In genomic region chr6:69756907-69757306, GRCh38 we compare ENCODE assay signal across 38 cellular contexts.
"Had no signal": no experiment of that assay in that cellular context is flagged by ENCODE, and none has a peak within 500 bp of the region (broad histone marks: within the 10 kb centered on the region; RNA-seq: fewer than 3 reads in every experiment).

No MANE protein-coding gene starts in this region.

- ATAC-seq: activated CD8-positive, alpha-beta memory T cell treated with anti-CD3 and anti-CD28 coated beads, Interleukin-2, amount 10 ng/mL, durations not matched to agents 7 days and 5 days; activated CD8-positive, alpha-beta T cell treated with anti-CD3 and anti-CD28 coated beads, Interleukin-2, amount 10 ng/mL, durations not matched to agents 7 days and 5 days; activated naive CD4-positive, alpha-beta T cell treated with anti-CD3 and anti-CD28 coated beads, Interleukin-2, amount 50 U/mL, for 72 hours; activated T-cell treated with anti-CD3 and anti-CD28 coated beads, Interleukin-2, amount 50 U/mL, for 4 hours; activated T-cell treated with anti-CD3 and anti-CD28 coated beads, Interleukin-2, amount 50 U/mL, for 72 hours; activated T-helper 17 cell treated with anti-CD3 and anti-CD28 coated beads, Interleukin-2, amount 50 U/mL, for 72 hours had no signal

- H3K27me3 ChIP-seq: adrenal gland, cardiac muscle cell had no signal

- H3K27me3 Mint-ChIP-seq: activated B cell treated with CpG ODN at 0.5 μM for 24 hours; activated CD4-positive, alpha-beta memory T cell treated with anti-CD3 and anti-CD28 coated beads, Interleukin-2, amount 10 ng/mL, durations not matched to agents 7 days and 5 days; activated CD4-positive, alpha-beta T cell treated with anti-CD3 and anti-CD28 coated beads, Interleukin-2, amount 10 ng/mL, durations not matched to agents 24 days and 14 days; activated CD8-positive, alpha-beta memory T cell treated with anti-CD3 and anti-CD28 coated beads, Interleukin-2, amount 10 ng/mL, durations not matched to agents 7 days and 5 days; activated naive CD4-positive, alpha-beta T cell treated with anti-CD3 and anti-CD28 coated beads, Interleukin-2, amount 10 ng/mL, durations not matched to agents 7 days and 5 days; activated naive CD8-positive, alpha-beta T cell treated with anti-CD3 and anti-CD28 coated beads for 36 hours; activated T-helper 17 cell treated with anti-CD3 and anti-CD28 coated beads, Interleukin-2, amount 50 U/mL, for 72 hours; brain; central memory CD8-positive, alpha-beta T cell had no signal

- H3K4me3 Mint-ChIP-seq: activated B cell treated with CpG ODN at 0.5 μM for 24 hours; activated CD4-positive, alpha-beta memory T cell treated with anti-CD3 and anti-CD28 coated beads, Interleukin-2, amount 10 ng/mL, durations not matched to agents 7 days and 5 days; activated CD4-positive, alpha-beta T cell treated with anti-CD3 and anti-CD28 coated beads, Interleukin-2, amount 10 ng/mL, durations not matched to agents 24 days and 14 days; activated CD8-positive, alpha-beta memory T cell treated with anti-CD3 and anti-CD28 coated beads, Interleukin-2, amount 10 ng/mL, durations not matched to agents 7 days and 5 days; activated CD8-positive, alpha-beta T cell treated with anti-CD3 and anti-CD28 coated beads, Interleukin-2, amount 10 ng/mL, durations not matched to agents 7 days and 5 days; activated naive CD4-positive, alpha-beta T cell treated with anti-CD3 and anti-CD28 coated beads, Interleukin-2, amount 10 ng/mL, durations not matched to agents 7 days and 5 days; activated naive CD8-positive, alpha-beta T cell treated with anti-CD3 and anti-CD28 coated beads for 36 hours; activated T-cell treated with anti-CD3 and anti-CD28 coated beads, Interleukin-2, amount 50 U/mL, for 4 hours; activated T-cell treated with anti-CD3 and anti-CD28 coated beads, Interleukin-2, amount 50 U/mL, for 72 hours; activated T-helper 1 cell treated with anti-CD3 and anti-CD28 coated beads, Interleukin-12 subunit alpha, Interleukin-12 subunit beta, Interleukin-2, Interleukin-4 antibody, amounts not matched to agents 30 ng/mL and 10 ng/mL and 1 ng/mL, durations not matched to agents 14 hours and 24 hours and 36 hours; activated T-helper 17 cell treated with anti-CD3 and anti-CD28 coated beads, Interleukin-2, amount 50 U/mL, for 72 hours; brain; central memory CD8-positive, alpha-beta T cell; T-helper 1 cell treated with Interleukin-12 subunit alpha and Interleukin-12 subunit beta and Interleukin-4 antibody, amounts not matched to agents 30 μg/mL and 1 μg/mL, for 36 hours; T-helper 2 cell treated with Interferon-gamma antibody and Interleukin-4, amounts not matched to agents 5 μg/mL and 100 μg/mL, for 36 hours had no signal

- H3K27ac Mint-ChIP-seq: activated B cell treated with CpG ODN at 0.5 μM for 24 hours; activated CD4-positive, alpha-beta memory T cell treated with anti-CD3 and anti-CD28 coated beads, Interleukin-2, amount 10 ng/mL, durations not matched to agents 7 days and 5 days; activated CD4-positive, alpha-beta T cell treated with anti-CD3 and anti-CD28 coated beads, Interleukin-2, amount 10 ng/mL, durations not matched to agents 24 days and 14 days; activated CD8-positive, alpha-beta memory T cell treated with anti-CD3 and anti-CD28 coated beads, Interleukin-2, amount 10 ng/mL, durations not matched to agents 7 days and 5 days; activated CD8-positive, alpha-beta T cell treated with anti-CD3 and anti-CD28 coated beads, Interleukin-2, amount 10 ng/mL, durations not matched to agents 7 days and 5 days; activated naive CD4-positive, alpha-beta T cell treated with anti-CD3 and anti-CD28 coated beads, Interleukin-2, amount 10 ng/mL, durations not matched to agents 7 days and 5 days; activated naive CD4-positive, alpha-beta T cell treated with anti-CD3 and anti-CD28 coated beads, Interleukin-2, amount 50 U/mL, for 72 hours; activated naive CD8-positive, alpha-beta T cell treated with anti-CD3 and anti-CD28 coated beads for 36 hours; activated T-helper 1 cell treated with anti-CD3 and anti-CD28 coated beads, Interleukin-12 subunit alpha, Interleukin-12 subunit beta, Interleukin-2, Interleukin-4 antibody, amounts not matched to agents 30 ng/mL and 10 ng/mL and 1 ng/mL, durations not matched to agents 14 hours and 24 hours and 36 hours; activated T-helper 17 cell treated with anti-CD3 and anti-CD28 coated beads, Interleukin-2, amount 50 U/mL, for 72 hours; brain; T-helper 1 cell treated with Interleukin-12 subunit alpha and Interleukin-12 subunit beta and Interleukin-4 antibody, amounts not matched to agents 30 μg/mL and 1 μg/mL, for 36 hours; T-helper 2 cell treated with Interferon-gamma antibody and Interleukin-4, amounts not matched to agents 5 μg/mL and 100 μg/mL, for 36 hours had no signal

- H3K4me3 ChIP-seq: adrenal gland, cardiac muscle cell had no signal

- H3K36me3 ChIP-seq: adrenal gland, cardiac muscle cell had no signal

- H3K27ac ChIP-seq: cardiac muscle cell, VCaP had no signal

- FAIRE-seq: bronchial epithelial cell, TTC549 had no signal

- H3K9me3 Mint-ChIP-seq: activated T-helper 17 cell treated with anti-CD3 and anti-CD28 coated beads, Interleukin-2, amount 50 U/mL, for 72 hours; central memory CD8-positive, alpha-beta T cell had no signal

- H3K4me1 Mint-ChIP-seq: brain had no signal

- DNase-seq: activated B cell treated with CpG ODN at 0.5 μM for 24 hours; activated CD4-positive, alpha-beta memory T cell treated with anti-CD3 and anti-CD28 coated beads, Interleukin-2, amount 10 ng/mL, durations not matched to agents 7 days and 5 days; activated CD4-positive, alpha-beta T cell treated with anti-CD3 and anti-CD28 coated beads for 4 hours; activated CD4-positive, alpha-beta T cell treated with anti-CD3 and anti-CD28 coated beads, Interleukin-2, amount 10 ng/mL, durations not matched to agents 24 days and 14 days; activated CD4-positive, alpha-beta T cell treated with anti-CD3 and anti-CD28 coated beads, Interleukin-2, amount 50 U/mL, for 1 hour; activated CD4-positive, alpha-beta T cell treated with anti-CD3 and anti-CD28 coated beads, Interleukin-2, amount 50 U/mL, for 4 hours; activated CD4-positive, CD25-positive, alpha-beta regulatory T cell treated with anti-CD3 and anti-CD28 coated beads, Interleukin-2, amount 50 U/mL, for 72 hours; activated CD8-positive, alpha-beta memory T cell treated with anti-CD3 and anti-CD28 coated beads for 24 hours; activated CD8-positive, alpha-beta memory T cell treated with anti-CD3 and anti-CD28 coated beads, Interleukin-2, amount 10 ng/mL, durations not matched to agents 7 days and 5 days; activated CD8-positive, alpha-beta T cell treated with anti-CD3 and anti-CD28 coated beads, Interleukin-2, amount 10 ng/mL, durations not matched to agents 7 days and 5 days; activated effector memory CD4-positive, alpha-beta T cell treated with anti-CD3 and anti-CD28 coated beads, Interleukin-2, amount 50 U/mL, for 16 hours; activated gamma-delta T cell treated with Interleukin-2 at 50 U/mL for 16 hours; activated naive CD4-positive, alpha-beta T cell; activated naive CD4-positive, alpha-beta T cell treated with anti-CD3 and anti-CD28 coated beads, Interleukin-2, amount 10 ng/mL, durations not matched to agents 7 days and 5 days; activated naive CD8-positive, alpha-beta T cell treated with anti-CD3 and anti-CD28 coated beads for 36 hours; activated T-cell treated with anti-CD3 and anti-CD28 coated beads for 4 hours; activated T-cell treated with anti-CD3 and anti-CD28 coated beads, Interleukin-2, amount 50 U/mL, for 1 hour; activated T-cell treated with anti-CD3 and anti-CD28 coated beads, Interleukin-2, amount 50 U/mL, for 4 hours; activated T-cell treated with anti-CD3 and anti-CD28 coated beads, Interleukin-2, amount 50 U/mL, for 72 hours; adrenal gland; amniotic stem cell; aorta; caudate nucleus; cerebellar nuclear complex; T-helper 1 cell; T-helper 2 cell; T-helper 9 cell had no signal

- H3K9me3 ChIP-seq: adrenal gland had no signal
